8 cellular contexts compared by ENCODE assay signal in the genomic region with DNA sequence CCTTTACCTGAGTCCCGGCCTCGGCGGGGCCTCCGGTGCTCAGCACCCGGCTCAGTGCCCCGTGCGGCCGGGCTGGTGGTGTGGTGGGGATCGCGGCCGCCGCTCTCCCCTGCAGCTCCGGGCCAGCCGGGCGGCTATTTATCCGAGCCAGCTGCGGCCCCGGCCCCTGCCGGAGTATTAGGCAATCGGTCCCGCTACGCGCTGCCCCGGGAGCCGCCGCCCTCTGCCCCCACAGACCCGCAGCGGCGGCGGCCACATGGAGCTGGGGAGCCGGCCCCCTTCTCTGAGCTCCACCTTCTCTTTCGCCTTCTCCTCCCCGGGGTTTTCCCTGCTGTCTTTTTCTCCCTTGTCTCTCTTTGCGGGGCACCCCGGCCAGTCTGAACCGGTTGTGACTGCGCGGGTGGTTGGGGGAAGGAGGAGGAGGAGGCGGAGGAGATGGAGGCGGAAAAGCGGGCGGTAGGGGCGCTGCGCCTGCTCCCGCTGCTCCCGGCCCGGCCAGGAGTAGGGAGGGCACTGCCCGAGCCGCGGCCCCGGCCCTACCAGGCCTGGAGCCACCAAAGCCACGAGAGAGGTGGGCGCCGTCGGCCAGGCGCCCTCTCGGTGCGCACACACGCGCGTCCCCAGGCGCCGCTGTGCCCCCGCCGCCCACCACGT. TPM values are rescaled to one million over a fixed set of nuclear protein-coding genes. Genes with fewer than 3 reads are reported as not detected.
A peak's percentile ranks its signal among the peaks of the same experiment; 100 is the strongest.
DNase-seq lines count a peak whose midpoint lies in the region; ATAC-seq and TF ChIP-seq lines count a peak whose summit lies in the region.

A gene with protein sequence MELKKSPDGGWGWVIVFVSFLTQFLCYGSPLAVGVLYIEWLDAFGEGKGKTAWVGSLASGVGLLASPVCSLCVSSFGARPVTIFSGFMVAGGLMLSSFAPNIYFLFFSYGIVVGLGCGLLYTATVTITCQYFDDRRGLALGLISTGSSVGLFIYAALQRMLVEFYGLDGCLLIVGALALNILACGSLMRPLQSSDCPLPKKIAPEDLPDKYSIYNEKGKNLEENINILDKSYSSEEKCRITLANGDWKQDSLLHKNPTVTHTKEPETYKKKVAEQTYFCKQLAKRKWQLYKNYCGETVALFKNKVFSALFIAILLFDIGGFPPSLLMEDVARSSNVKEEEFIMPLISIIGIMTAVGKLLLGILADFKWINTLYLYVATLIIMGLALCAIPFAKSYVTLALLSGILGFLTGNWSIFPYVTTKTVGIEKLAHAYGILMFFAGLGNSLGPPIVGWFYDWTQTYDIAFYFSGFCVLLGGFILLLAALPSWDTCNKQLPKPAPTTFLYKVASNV (minus strand): TSS at position 379 of the 654 bp plus-strand sequence. CDS start 25,559 bp downstream, outside the sequence.

- RAD21 ChIA-PET in HCT116 (lab: Charles Lee; ENCODE audit: low non-redundant PET in 1 of 2, low total read pairs in 2 of 2, uncharacterized antibody in 2 of 2, unreplicated experiment in 2 of 2) = no interaction called here

- no peak within 1 kb of the TSS for H3K27ac Mint-ChIP-seq in WTC11

- no peaks in the 10 kb centered on the region for H3K9me3 Mint-ChIP-seq in WTC11

- no peak for TF ChIP-seq RAD21 in HCT116 (IDR thresholded peaks at IDR 0.05; ENCODE audit: low read depth)

- H3K9me3 ChIP-seq in HCT116 (ENCODE audit: control insufficient read depth in 1 of 2, insufficient read depth in 1 of 2, low read depth in 1 of 2, low read length in 2 of 2) = no peaks in the 10 kb centered on the region
- H3K9me3 ChIP-seq in mucosa of rectum (ENCODE audit: control insufficient read depth in 2 of 2, low read length in 2 of 2) = no peaks in the 10 kb centered on the region

- peak within 1 kb of the TSS; percentile 73 for H3K27ac ChIP-seq in HCT116 (ENCODE audit: low read depth, low read length)
- H3K27ac ChIP-seq in mucosa of rectum (ENCODE audit: low read depth in 2 of 2, low read length in 2 of 2) = peak within 1 kb of the TSS; percentile 67 to 69
- no peak within 1 kb of the TSS for H3K27ac ChIP-seq in substantia nigra (ENCODE audit: low read depth, low read length, poor library complexity, severe bottlenecking)

- no peaks in the 10 kb centered on the region for H3K79me2 ChIP-seq in HCT116 (ENCODE audit: insufficient read depth, low read length)

- TF ChIP-seq CTCF in HCT116 (IDR thresholded peaks at IDR 0.05 in 2 of 3, conservative IDR thresholded peaks at IDR 0.05 in 1 of 3; ENCODE audit: borderline replicate concordance in 1 of 3, insufficient read depth in 1 of 3, low read depth in 2 of 3, low read length in 2 of 3) (peak in 2 of 3 experiments; percentile 34 to 52; a peak in 3 of 6 replicates), WTC11 (IDR thresholded peaks at IDR 0.05) (no peak; the same call in 1 of the 2 replicates)

- peak; percentile 83 for ATAC-seq in HCT116
- peak; percentile 84 for ATAC-seq in WTC11

- H3K4me1 Mint-ChIP-seq in WTC11 = peaks cover 20% of the 10 kb centered on the region

- H3K4me3 Mint-ChIP-seq in WTC11 = peak within 1 kb of the TSS; percentile 79

- H3K4me1 ChIP-seq in HCT116 (ENCODE audit: control insufficient read depth in 1 of 2, insufficient read depth in 2 of 2, low read length in 2 of 2) (peaks cover 2 to 13% of the 10 kb centered on the region in 2 experiments; a peak in 3 of 4 replicates), mucosa of rectum (ENCODE audit: control insufficient read depth in 2 of 2, insufficient read depth in 2 of 2, low read length in 2 of 2) (peaks cover 3 to 20% of the 10 kb centered on the region in 2 donors)

- intact Hi-C loops in HCT116 (cut with micrococcal nuclease) = no loop called here

- no peak for TF ChIP-seq POLR2A in HCT116 (IDR thresholded peaks at IDR 0.05; ENCODE audit: borderline replicate concordance, extremely low read depth, insufficient read depth, insufficient read length)
- no peak for TF ChIP-seq POLR2A in erythroblast (IDR thresholded peaks at IDR 0.05; ENCODE audit: low read length)

- peak within 1 kb of the TSS; percentile 71 for H2AFZ ChIP-seq in HCT116 (ENCODE audit: low read depth, low read length, poor library complexity, severe bottlenecking)

- no TSS peak for BruUV-seq in HCT116 (replicated peaks; lab: Mats Ljungman, UMichigan)

- no peaks in the 10 kb centered on the region for H4K20me1 ChIP-seq in HCT116 (ENCODE audit: insufficient read depth)

- H3K27me3 Mint-ChIP-seq in WTC11 (ENCODE audit: low read depth) = peaks cover 42% of the 10 kb centered on the region

- H3K36me3 ChIP-seq in HCT116 (ENCODE audit: control insufficient read depth in 1 of 2, insufficient read depth in 2 of 2, low read length in 2 of 2) = no peaks in the 10 kb centered on the region
- no peaks in the 10 kb centered on the region for H3K36me3 ChIP-seq in mucosa of rectum (ENCODE audit: control insufficient read depth in 2 of 2, insufficient read depth in 2 of 2, low read length in 2 of 2)

- POLR2A ChIA-PET in HCT116 (lab: Charles Lee) (no interaction called here), WTC11 (lab: Charles Lee) (interaction anchor here (0.9 to 1.7 kb wide), 3 partner anchors 9 to 198 kb away, joined by 3 to 9 read pairs (median 4); a partner anchor contains a TSS)

- CTCF ChIA-PET in HCT116 (lab: Charles Lee) (no interaction called here), WTC11 (lab: Charles Lee) (interaction anchor here (0.7 to 2.9 kb wide), 10 partner anchors 9 to 123 kb away, joined by 3 to 13 read pairs (median 3); no protein-coding TSS in a partner anchor)

- peak within 1 kb of the TSS; percentile 93 for H3K4me2 ChIP-seq in HCT116 (ENCODE audit: low read length)

- H3K36me3 Mint-ChIP-seq in WTC11 = no peaks in the 10 kb centered on the region

- H3K9me2 ChIP-seq in HCT116 (ENCODE audit: insufficient read depth) = no peaks in the 10 kb centered on the region

- no peaks in the 10 kb centered on the region for H3K27me3 ChIP-seq in HCT116 (ENCODE audit: insufficient read depth, low read length)
- H3K27me3 ChIP-seq in mucosa of rectum (ENCODE audit: control insufficient read depth in 2 of 2, insufficient read depth in 2 of 2, low read length in 2 of 2) = no peaks in the 10 kb centered on the region

- DNase-seq in activated T-cell treated with anti-CD3 and anti-CD28 coated beads for 24 hours (ENCODE audit: low read depth) = peak; percentile 30
- no peak for DNase-seq in activated T-cell treated with anti-CD3 and anti-CD28 coated beads, Interleukin-2, amount 50 U/mL, for 1 hour
- DNase-seq in HCT116 (ENCODE audit: low read depth, low spot score) = peak; percentile 27
- peak; percentile 30 for DNase-seq in M059J (ENCODE audit: low read depth)
- DNase-seq in WTC11 (ENCODE audit: low spot score) = peak; percentile 79
- peak; percentile 60 for DNase-seq in erythroblast (lab: John Stamatoyannopoulos, UW)
- peak in 45 of 49 donors; percentile 18 to 89 (median 70) for DNase-seq in substantia nigra (lab: John Stamatoyannopoulos, UW)

- peak within 1 kb of the TSS; percentile 72 to 79 for H3K4me3 ChIP-seq in HCT116 (replicated peaks in 1 of 2; ENCODE audit: low read depth in 1 of 2, low read length in 2 of 2)
- H3K4me3 ChIP-seq in mucosa of rectum (ENCODE audit: low read length in 2 of 2) = peak within 1 kb of the TSS; percentile 74 to 75

- H3K9ac ChIP-seq in HCT116 (ENCODE audit: low read length) (peak within 1 kb of the TSS; percentile 78), mucosa of rectum (ENCODE audit: low read depth in 1 of 2, low read length in 2 of 2) (peak within 1 kb of the TSS; percentile 56 to 85)

TF ChIP-seq in HCT116, 20 proteins besides CTCF, POLR2A, EP300 and RAD21:
- no peak for TF ChIP-seq SRF (IDR thresholded peaks at IDR 0.05; ENCODE audit: low read depth)
- TF ChIP-seq ZNF274 (IDR thresholded peaks at IDR 0.05; ENCODE audit: low read depth, low read length) = no peak
- TF ChIP-seq POLR2AphosphoS5 (IDR thresholded peaks at IDR 0.05; ENCODE audit: low read depth, low read length) = peak; percentile 45
- TF ChIP-seq, protein P1, sequence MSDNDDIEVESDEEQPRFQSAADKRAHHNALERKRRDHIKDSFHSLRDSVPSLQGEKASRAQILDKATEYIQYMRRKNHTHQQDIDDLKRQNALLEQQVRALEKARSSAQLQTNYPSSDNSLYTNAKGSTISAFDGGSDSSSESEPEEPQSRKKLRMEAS (IDR thresholded peaks at IDR 0.05) = peak; percentile 59
- TF ChIP-seq, protein P2, sequence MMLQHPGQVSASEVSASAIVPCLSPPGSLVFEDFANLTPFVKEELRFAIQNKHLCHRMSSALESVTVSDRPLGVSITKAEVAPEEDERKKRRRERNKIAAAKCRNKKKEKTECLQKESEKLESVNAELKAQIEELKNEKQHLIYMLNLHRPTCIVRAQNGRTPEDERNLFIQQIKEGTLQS (IDR thresholded peaks at IDR 0.05) = no peak
- TF ChIP-seq ELF1 (IDR thresholded peaks at IDR 0.05; ENCODE audit: borderline replicate concordance, low read depth) = no peak
- peak; percentile 82 for TF ChIP-seq ZFX (IDR thresholded peaks at IDR 0.05)
- TF ChIP-seq JUND (IDR thresholded peaks at IDR 0.05) = no peak
- TF ChIP-seq CBX3 (IDR thresholded peaks at IDR 0.05; ENCODE audit: low read depth) = no peak
- peak; percentile 74 for TF ChIP-seq EGR1 (IDR thresholded peaks at IDR 0.05; ENCODE audit: low read depth)
TF ChIP-seq in HCT116: peak in this region for 4.

TF ChIP-seq in WTC11, 78 proteins besides CTCF, POLR2A, EP300 and RAD21 (continues in another document):
- TF ChIP-seq NFYB (CRISPR knock-in tag; conservative IDR thresholded peaks at IDR 0.05; ENCODE audit: low read depth) = no peak
- TF ChIP-seq, protein P3, sequence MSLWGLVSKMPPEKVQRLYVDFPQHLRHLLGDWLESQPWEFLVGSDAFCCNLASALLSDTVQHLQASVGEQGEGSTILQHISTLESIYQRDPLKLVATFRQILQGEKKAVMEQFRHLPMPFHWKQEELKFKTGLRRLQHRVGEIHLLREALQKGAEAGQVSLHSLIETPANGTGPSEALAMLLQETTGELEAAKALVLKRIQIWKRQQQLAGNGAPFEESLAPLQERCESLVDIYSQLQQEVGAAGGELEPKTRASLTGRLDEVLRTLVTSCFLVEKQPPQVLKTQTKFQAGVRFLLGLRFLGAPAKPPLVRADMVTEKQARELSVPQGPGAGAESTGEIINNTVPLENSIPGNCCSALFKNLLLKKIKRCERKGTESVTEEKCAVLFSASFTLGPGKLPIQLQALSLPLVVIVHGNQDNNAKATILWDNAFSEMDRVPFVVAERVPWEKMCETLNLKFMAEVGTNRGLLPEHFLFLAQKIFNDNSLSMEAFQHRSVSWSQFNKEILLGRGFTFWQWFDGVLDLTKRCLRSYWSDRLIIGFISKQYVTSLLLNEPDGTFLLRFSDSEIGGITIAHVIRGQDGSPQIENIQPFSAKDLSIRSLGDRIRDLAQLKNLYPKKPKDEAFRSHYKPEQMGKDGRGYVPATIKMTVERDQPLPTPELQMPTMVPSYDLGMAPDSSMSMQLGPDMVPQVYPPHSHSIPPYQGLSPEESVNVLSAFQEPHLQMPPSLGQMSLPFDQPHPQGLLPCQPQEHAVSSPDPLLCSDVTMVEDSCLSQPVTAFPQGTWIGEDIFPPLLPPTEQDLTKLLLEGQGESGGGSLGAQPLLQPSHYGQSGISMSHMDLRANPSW (CRISPR knock-in tag; conservative IDR thresholded peaks at IDR 0.05; ENCODE audit: low read depth) = no peak
- no peak for TF ChIP-seq RELA (CRISPR knock-in tag; IDR thresholded peaks at IDR 0.05; ENCODE audit: borderline replicate concordance)
- no peak for TF ChIP-seq TP53 (CRISPR knock-in tag; IDR thresholded peaks at IDR 0.05)

RNA-seq across cellular contexts. Expression of the gene that starts here (rescaled TPM):
- total RNA-seq in HCT116 (2021; ENCODE audit: unreplicated experiment) = 5.9 TPM
- polyA plus RNA-seq in HCT116 (2012) = 1.6 and 2.3 TPM in 2 replicates
- total RNA-seq in M059J (2014; rRNA removed; shearing (Covaris generic)) = 0.07 TPM in 1 of 2 replicates, not detected in the other
- total RNA-seq in WTC11 (2021) = 4.0 to 5.5 TPM (median 4.7 TPM) in 3 replicates

Comparison
In these comparisons a context has a peak if more than half of its experiments do, and no peak if none do; other contexts are left out.
1. Peak in DNase-seq in M059J; RNA of the gene not detected or under 1 TPM.